18 cellular contexts compared by ENCODE assay signal in the genomic region with DNA sequence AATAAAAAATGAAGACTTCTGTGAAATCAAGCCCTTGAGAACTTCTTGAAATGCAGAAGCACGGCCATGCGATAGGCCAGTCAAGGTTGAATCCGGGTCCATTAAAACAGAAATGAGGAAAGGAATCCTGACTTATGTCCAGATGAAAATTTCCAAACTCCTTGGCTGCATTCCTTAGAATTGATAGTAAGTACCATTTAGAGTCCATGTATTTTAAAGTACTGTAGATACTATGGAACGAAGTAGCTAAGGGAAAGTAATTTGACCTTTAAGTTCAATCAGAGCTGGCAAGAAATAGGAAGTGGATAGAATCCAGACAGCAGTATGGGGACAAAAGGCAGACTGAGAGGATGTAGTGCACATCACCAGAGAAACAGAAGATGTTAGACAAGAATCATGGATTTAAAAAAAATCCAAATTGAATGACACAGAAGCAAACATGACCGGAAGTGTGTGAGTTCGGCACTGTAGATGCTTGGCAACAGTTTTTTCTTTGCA.
DNase-seq lines count a peak whose midpoint lies in the region; ATAC-seq, FAIRE-seq and TF ChIP-seq lines count a peak whose summit lies in the region.
"Had no signal": no experiment of that assay in that cellular context is flagged by ENCODE, and none has a peak within 500 bp of the region (broad histone marks: within the 10 kb centered on the region; RNA-seq: fewer than 3 reads in every experiment).

No MANE protein-coding gene starts in this region.

- CTCF ChIA-PET in activated CD4-positive, alpha-beta T cell treated with anti-CD3 and anti-CD28 coated beads for 36 hours (lab: Charles Lee) = interaction anchor here (0.6 to 3.6 kb wide), 3 partner anchors 12 to 1163 kb away, joined by 3 to 33 read pairs (median 11); no protein-coding TSS in a partner anchor
- CTCF ChIA-PET in CD8-positive, alpha-beta memory T cell (lab: Charles Lee) = interaction anchor here (2.9 kb wide), 1 partner anchor 8 kb away, joined by 14 read pairs; no protein-coding TSS in a partner anchor

- H3K36me3 Mint-ChIP-seq in activated CD4-positive, alpha-beta T cell treated with anti-CD3 and anti-CD28 coated beads, Interleukin-2, amount 10 ng/mL, durations not matched to agents 24 days and 14 days (ENCODE audit: low read depth) = no peaks in the 10 kb centered on the region
- no peaks in the 10 kb centered on the region for H3K36me3 Mint-ChIP-seq in activated CD4-positive, alpha-beta T cell treated with anti-CD3 and anti-CD28 coated beads for 36 hours (ENCODE audit: low read depth)
- H3K36me3 Mint-ChIP-seq in CD8-positive, alpha-beta memory T cell = no peaks in the 10 kb centered on the region

- H3K4me3 Mint-ChIP-seq in activated CD4-positive, alpha-beta T cell treated with anti-CD3 and anti-CD28 coated beads, Interleukin-2, amount 10 ng/mL, durations not matched to agents 24 days and 14 days = no peak overlapping the region
- H3K4me3 Mint-ChIP-seq in activated CD4-positive, alpha-beta T cell treated with anti-CD3 and anti-CD28 coated beads for 36 hours = no peak overlapping the region
- no peak overlapping the region for H3K4me3 Mint-ChIP-seq in CD8-positive, alpha-beta memory T cell
- H3K4me3 Mint-ChIP-seq: B cell; CD4-positive, alpha-beta T cell had no signal

- intact Hi-C loops in activated CD4-positive, alpha-beta T cell treated with anti-CD3 and anti-CD28 coated beads, Interleukin-2, amount 10 ng/mL, durations not matched to agents 24 days and 14 days (cut with micrococcal nuclease) = loop anchor here (10.0 kb wide), 1 partner anchor 384 kb away; no protein-coding TSS in a partner anchor
- intact Hi-C loops in activated CD4-positive, alpha-beta T cell treated with anti-CD3 and anti-CD28 coated beads for 36 hours (cut with DNase I, micrococcal nuclease) = loop anchor here (5.0 to 10.0 kb wide), 3 partner anchors 202 to 594 kb away; partner anchors contain the start of genes ANKRD37 (in 1 of the 2) and LRP2BP (in 1 of the 2)

- H3K4me3 ChIP-seq in fibroblast of pulmonary artery (replicated peaks; ENCODE audit: low read depth, low read length) (no peak overlapping the region), thoracic aorta (no peak overlapping the region), small intestine (ENCODE audit: low read depth in 1 of 2, low read length in 2 of 2) (no peak overlapping the region)
- H3K4me3 ChIP-seq in CD8-positive, alpha-beta memory T cell (ENCODE audit: low read length) = no peak overlapping the region
- H3K4me3 ChIP-seq: HAP-1 had no signal

- H3K9me3 Mint-ChIP-seq in activated CD4-positive, alpha-beta T cell treated with anti-CD3 and anti-CD28 coated beads, Interleukin-2, amount 10 ng/mL, durations not matched to agents 24 days and 14 days = no peaks in the 10 kb centered on the region
- H3K9me3 Mint-ChIP-seq in activated CD4-positive, alpha-beta T cell treated with anti-CD3 and anti-CD28 coated beads for 36 hours (ENCODE audit: low read depth) = no peaks in the 10 kb centered on the region
- no peaks in the 10 kb centered on the region for H3K9me3 Mint-ChIP-seq in CD8-positive, alpha-beta memory T cell
- H3K9me3 Mint-ChIP-seq: CD4-positive, alpha-beta T cell had no signal

- peak; percentile 17 for DNase-seq in activated CD4-positive, alpha-beta T cell treated with anti-CD3 and anti-CD28 coated beads, Interleukin-2, amount 10 ng/mL, durations not matched to agents 24 days and 14 days
- DNase-seq in activated CD4-positive, alpha-beta T cell treated with anti-CD3 and anti-CD28 coated beads for 36 hours = no peak
- DNase-seq in fibroblast of pulmonary artery (ENCODE audit: low read depth) (peak; percentile 31), left lobe of liver (ENCODE audit: low spot score) (no peak), thoracic aorta (ENCODE audit: low spot score) (no peak), NCI-H82 treated with DMSO at 0.1 percent for 48 hours (lab: John Stamatoyannopoulos, UW; ENCODE audit: unreplicated experiment) (no peak), small intestine (no peak)
- DNase-seq in CD8-positive, alpha-beta memory T cell = no peak
- DNase-seq: Calu3; CD4-positive, alpha-beta T cell; NCI-H1048; NCI-H146; NCI-H2081; NCI-H510A treated with DMSO at 0.1 percent for 48 hours; NCI-H82 had no signal

- H3K9me3 ChIP-seq in thoracic aorta = no peaks in the 10 kb centered on the region
- H3K9me3 ChIP-seq in small intestine (ENCODE audit: control insufficient read depth, low read depth) = no peaks in the 10 kb centered on the region
- no peaks in the 10 kb centered on the region for H3K9me3 ChIP-seq in CD8-positive, alpha-beta memory T cell (ENCODE audit: low read length)
- H3K9me3 ChIP-seq: HAP-1 had no signal

- 70 to 83% (median 83%) methylated on average over 6 of the region's 6 CpGs for WGBS in small intestine, 3 donors

- no peaks in the 10 kb centered on the region for H3K36me3 ChIP-seq in thoracic aorta
- H3K36me3 ChIP-seq in small intestine (ENCODE audit: control insufficient read depth in 2 of 2, insufficient read depth in 2 of 2, low read length in 2 of 2) = no peaks in the 10 kb centered on the region
- H3K36me3 ChIP-seq in CD8-positive, alpha-beta memory T cell (ENCODE audit: insufficient read depth, low read length) = no peaks in the 10 kb centered on the region
- H3K36me3 ChIP-seq: HAP-1 had no signal

- no peaks in the 10 kb centered on the region for H3K4me1 Mint-ChIP-seq in activated CD4-positive, alpha-beta T cell treated with anti-CD3 and anti-CD28 coated beads, Interleukin-2, amount 10 ng/mL, durations not matched to agents 24 days and 14 days
- peaks cover 3% of the 10 kb centered on the region for H3K4me1 Mint-ChIP-seq in activated CD4-positive, alpha-beta T cell treated with anti-CD3 and anti-CD28 coated beads for 36 hours
- no peaks in the 10 kb centered on the region for H3K4me1 Mint-ChIP-seq in CD8-positive, alpha-beta memory T cell

- H3K4me1 ChIP-seq in thoracic aorta (ENCODE audit: control insufficient read depth in 1 of 2, low read depth in 2 of 2) (peaks cover 12 to 42% of the 10 kb centered on the region in 2 donors), small intestine (ENCODE audit: control insufficient read depth in 2 of 2, insufficient read depth in 1 of 2, low read depth in 1 of 2, low read length in 1 of 2) (no peaks in the 10 kb centered on the region)
- no peaks in the 10 kb centered on the region for H3K4me1 ChIP-seq in CD8-positive, alpha-beta memory T cell (ENCODE audit: insufficient read depth, low read length)
- H3K4me1 ChIP-seq: HAP-1 had no signal

- FAIRE-seq in small intestine (lab: Jason Lieb, UNC) = no peak

- H3K27ac ChIP-seq in thoracic aorta (peak overlapping the region; percentile 43 to 46), small intestine (ENCODE audit: low read depth in 1 of 2, low read length in 1 of 2) (no peak overlapping the region)
- H3K27ac ChIP-seq in CD8-positive, alpha-beta memory T cell (ENCODE audit: low read depth, low read length) = no peak overlapping the region
- H3K27ac ChIP-seq: 22Rv1 had no signal

- H3K27ac Mint-ChIP-seq in activated CD4-positive, alpha-beta T cell treated with anti-CD3 and anti-CD28 coated beads, Interleukin-2, amount 10 ng/mL, durations not matched to agents 24 days and 14 days = no peak overlapping the region
- no peak overlapping the region for H3K27ac Mint-ChIP-seq in activated CD4-positive, alpha-beta T cell treated with anti-CD3 and anti-CD28 coated beads for 36 hours
- H3K27ac Mint-ChIP-seq in CD8-positive, alpha-beta memory T cell = no peak overlapping the region
- H3K27ac Mint-ChIP-seq: B cell; CD4-positive, alpha-beta T cell had no signal

- H3K27me3 Mint-ChIP-seq in activated CD4-positive, alpha-beta T cell treated with anti-CD3 and anti-CD28 coated beads, Interleukin-2, amount 10 ng/mL, durations not matched to agents 24 days and 14 days = peaks cover 9% of the 10 kb centered on the region
- H3K27me3 Mint-ChIP-seq in activated CD4-positive, alpha-beta T cell treated with anti-CD3 and anti-CD28 coated beads for 36 hours = peaks cover 20% of the 10 kb centered on the region
- H3K27me3 Mint-ChIP-seq in CD8-positive, alpha-beta memory T cell = peaks cover 4 to 37% of the 10 kb centered on the region in 2 donors

- TF ChIP-seq CTCF in fibroblast of pulmonary artery (IDR thresholded peaks at IDR 0.05; ENCODE audit: low read length, missing control alignments) = no peak
- no peak for TF ChIP-seq CTCF in thoracic aorta (IDR thresholded peaks at IDR 0.05)

- POLR2A ChIA-PET in activated CD4-positive, alpha-beta T cell treated with anti-CD3 and anti-CD28 coated beads for 36 hours (lab: Charles Lee) = no interaction called here
- POLR2A ChIA-PET in CD8-positive, alpha-beta memory T cell (lab: Charles Lee) = no interaction called here

- no peak for ATAC-seq in activated CD4-positive, alpha-beta T cell treated with anti-CD3 and anti-CD28 coated beads for 36 hours
- ATAC-seq in left lobe of liver (peak; percentile 26), thoracic aorta (ENCODE audit: insufficient number of reproducible peaks, low FRiP score, low read depth) (no peak)

- no peaks in the 10 kb centered on the region for H3K27me3 ChIP-seq in thoracic aorta (replicated peaks; ENCODE audit: insufficient read depth)
- no peaks in the 10 kb centered on the region for H3K27me3 ChIP-seq in small intestine (ENCODE audit: control insufficient read depth in 2 of 2, insufficient read depth in 2 of 2, low read length in 2 of 2)
- H3K27me3 ChIP-seq in CD8-positive, alpha-beta memory T cell (ENCODE audit: insufficient read depth, low read length, poor library complexity, severe bottlenecking) = no peaks in the 10 kb centered on the region

Comparison
In these comparisons a context has a peak if more than half of its experiments do, and no peak if none do; other contexts are left out.
1. DNase-seq: peak in activated CD4-positive, alpha-beta T cell treated with anti-CD3 and anti-CD28 coated beads, Interleukin-2, amount 10 ng/mL, durations not matched to agents 24 days and 14 days (single experiment) and fibroblast of pulmonary artery (single experiment); none in activated CD4-positive, alpha-beta T cell treated with anti-CD3 and anti-CD28 coated beads for 36 hours (single experiment), left lobe of liver (single experiment), thoracic aorta (single experiment), NCI-H82 treated with DMSO at 0.1 percent for 48 hours (single experiment), small intestine (single experiment) and CD8-positive, alpha-beta memory T cell (0 of 5).
2. H3K27ac ChIP-seq: peak in thoracic aorta (2 of 2); none in small intestine (0 of 2) and CD8-positive, alpha-beta memory T cell (single experiment).